In the genomic region with DNA sequence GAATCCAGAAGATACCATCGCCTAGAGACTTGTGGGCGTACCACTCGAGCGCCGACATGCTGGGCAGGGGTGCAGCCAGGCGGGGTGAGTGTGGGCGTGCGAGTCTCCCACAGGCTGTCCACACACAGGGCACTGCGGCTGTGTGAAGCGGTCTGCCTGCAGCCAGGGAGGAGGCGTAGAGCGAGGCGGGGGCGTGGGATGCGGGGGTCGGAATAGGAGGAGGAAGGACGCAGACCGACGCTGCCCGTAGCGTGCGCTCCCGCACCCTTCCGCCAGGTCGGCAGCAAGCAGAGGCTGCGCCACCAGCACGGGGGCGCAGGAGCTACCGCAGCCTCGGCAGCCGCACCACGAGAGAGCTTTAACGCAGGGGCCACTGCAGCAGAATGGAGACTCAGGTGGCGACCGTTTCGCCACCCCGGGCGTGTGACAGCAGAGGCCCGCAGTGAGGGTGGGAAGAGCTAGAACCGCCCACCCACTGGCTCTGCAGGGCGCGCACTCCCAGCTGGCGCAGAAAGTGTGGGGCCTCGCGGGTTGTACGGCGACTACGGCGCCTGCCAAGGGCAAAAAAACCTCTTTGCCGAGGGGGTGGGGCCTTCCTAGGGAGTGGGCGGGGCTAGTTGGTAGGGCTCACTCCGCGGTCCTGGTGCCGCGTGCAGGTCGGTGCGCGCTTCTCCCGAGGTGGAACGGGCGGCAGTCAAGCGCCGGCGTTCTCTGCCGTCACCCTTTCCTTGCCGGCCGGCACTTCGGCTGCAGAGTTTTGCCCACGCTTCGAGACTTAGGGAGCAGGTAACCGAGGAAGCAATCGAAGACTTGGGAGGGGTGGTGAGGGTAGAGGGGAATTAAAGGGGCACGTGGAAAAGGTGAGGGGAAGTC, we compare ENCODE assay signal across 7 cellular contexts. TPM values are rescaled to one million over a fixed set of nuclear protein-coding genes. Genes with fewer than 3 reads are reported as not detected.
A peak's percentile ranks its signal among the peaks of the same experiment; 100 is the strongest.
DNase-seq lines count a peak whose midpoint lies in the region; ATAC-seq and TF ChIP-seq lines count a peak whose summit lies in the region.

Gene MBLAC2, minus strand, starts transcription at position 537 of the 873 bp plus-strand sequence. Its CDS starts 479 bp downstream, at position 58.
Gene POLR3G, plus strand, starts transcription at position 630 of the 873 bp plus-strand sequence. CDS start 10,704 bp downstream, outside the sequence.

- 2% methylated on average over 67 of the region's 73 CpGs for WGBS in hepatocyte (ENCODE audit: low lambda C conversion rate, missing lambda C conversion rate)

- no peaks in the 10 kb centered on the region for H3K9me3 ChIP-seq in hepatocyte (ENCODE audit: low read depth)

- in situ Hi-C loops in astrocyte of the cerebellum (cut with HindIII; ENCODE audit: low sequenced_read_pairs), result no loop called here

- TF ChIP-seq CTCF in astrocyte of the cerebellum (IDR thresholded peaks at IDR 0.05; ENCODE audit: low read depth, low read length, missing control alignments) (peak; percentile 55), hepatocyte (IDR thresholded peaks at IDR 0.05; ENCODE audit: poor library complexity) (peak; percentile 58)

- peak within 1 kb of the TSS; percentile 76 for H3K27ac ChIP-seq in hepatocyte

- no peaks in the 10 kb centered on the region for H3K9me3 Mint-ChIP-seq in T-helper 2 cell treated with Interferon-gamma antibody and Interleukin-4, amounts not matched to agents 5 μg/mL and 100 μg/mL, for 36 hours

- peaks cover 28% of the 10 kb centered on the region for H3K79me2 ChIP-seq in hepatocyte

- H3K9me2 ChIP-seq in hepatocyte (replicated peaks; ENCODE audit: insufficient read depth), result no peaks in the 10 kb centered on the region

- ATAC-seq in GM18505 (IDR thresholded peaks at IDR 0.05; ENCODE audit: unreplicated experiment) (peak; percentile 88), HG02938 (IDR thresholded peaks at IDR 0.05; ENCODE audit: unreplicated experiment) (peak; percentile 82)

- peak within 1 kb of the TSS; percentile 85 for H2AFZ ChIP-seq in hepatocyte

- no peaks in the 10 kb centered on the region for H3K27me3 Mint-ChIP-seq in T-helper 2 cell treated with Interferon-gamma antibody and Interleukin-4, amounts not matched to agents 5 μg/mL and 100 μg/mL, for 36 hours (ENCODE audit: low read depth)

- peak within 1 kb of the TSS; percentile 94 for H3K4me3 Mint-ChIP-seq in T-helper 2 cell treated with Interferon-gamma antibody and Interleukin-4, amounts not matched to agents 5 μg/mL and 100 μg/mL, for 36 hours

- H4K20me1 ChIP-seq in hepatocyte (ENCODE audit: insufficient read depth, poor library complexity, severe bottlenecking), result no peaks in the 10 kb centered on the region

- peak; percentile 87 for TF ChIP-seq POLR2A in GM18505 (IDR thresholded peaks at IDR 0.05; ENCODE audit: borderline replicate concordance, extremely low read depth, insufficient read depth, insufficient read length)

- H3K4me3 ChIP-seq in astrocyte of the cerebellum (ENCODE audit: low read depth, low read length) (peak within 1 kb of the TSS; percentile 81), hepatocyte (peak within 1 kb of the TSS; percentile 48)

- peaks cover 26% of the 10 kb centered on the region for H3K4me1 Mint-ChIP-seq in T-helper 2 cell treated with Interferon-gamma antibody and Interleukin-4, amounts not matched to agents 5 μg/mL and 100 μg/mL, for 36 hours (ENCODE audit: low read depth)

- H3K27me3 ChIP-seq in hepatocyte, result no peaks in the 10 kb centered on the region

- peaks cover 8% of the 10 kb centered on the region for H3K4me1 ChIP-seq in hepatocyte (ENCODE audit: insufficient read depth)

- H3K36me3 ChIP-seq in hepatocyte (replicated peaks; ENCODE audit: insufficient read depth, low read depth), result no peaks in the 10 kb centered on the region

- peak within 1 kb of the TSS; percentile 92 for H3K27ac Mint-ChIP-seq in T-helper 2 cell treated with Interferon-gamma antibody and Interleukin-4, amounts not matched to agents 5 μg/mL and 100 μg/mL, for 36 hours

- DNase-seq in NCI-H187 (lab: John Stamatoyannopoulos, UW), result peak; percentile 78 to 91
- peak; percentile 89 for DNase-seq in T-helper 2 cell treated with Interferon-gamma antibody and Interleukin-4, amounts not matched to agents 5 μg/mL and 100 μg/mL, for 36 hours (ENCODE audit: low spot score)
- DNase-seq in astrocyte of the cerebellum (ENCODE audit: low read depth), result peak; percentile 76
- DNase-seq in hepatocyte (ENCODE audit: low spot score), result peak; percentile 96
- DNase-seq in retina, result peak; percentile 97

- H3K4me2 ChIP-seq in hepatocyte, result peak within 1 kb of the TSS; percentile 88

- H3K36me3 Mint-ChIP-seq in T-helper 2 cell treated with Interferon-gamma antibody and Interleukin-4, amounts not matched to agents 5 μg/mL and 100 μg/mL, for 36 hours (ENCODE audit: low read depth), result peaks cover 7% of the 10 kb centered on the region

RNA-seq across cellular contexts. Expression of gene MBLAC2, which starts in this region (rescaled TPM):
- total RNA-seq in hepatocyte, result 6.8 and 7.6 TPM in 2 replicates
- polyA plus RNA-seq in hepatocyte, result 2.9 and 3.7 TPM in 2 replicates

RNA-seq across cellular contexts. Expression of gene POLR3G, which starts in this region (rescaled TPM):
- total RNA-seq in hepatocyte, result 0.64 and 3.5 TPM in 2 replicates
- 0.79 and 1.0 TPM in 2 replicates for polyA plus RNA-seq in hepatocyte

Comparison
In these comparisons a context has a peak if more than half of its experiments do, and no peak if none do; other contexts are left out.
1. Peak in every context shown above with its lines: DNase-seq, ATAC-seq, H3K4me3 ChIP-seq and H3K27ac ChIP-seq.